8 cellular contexts compared by ENCODE assay signal in the genomic region with DNA sequence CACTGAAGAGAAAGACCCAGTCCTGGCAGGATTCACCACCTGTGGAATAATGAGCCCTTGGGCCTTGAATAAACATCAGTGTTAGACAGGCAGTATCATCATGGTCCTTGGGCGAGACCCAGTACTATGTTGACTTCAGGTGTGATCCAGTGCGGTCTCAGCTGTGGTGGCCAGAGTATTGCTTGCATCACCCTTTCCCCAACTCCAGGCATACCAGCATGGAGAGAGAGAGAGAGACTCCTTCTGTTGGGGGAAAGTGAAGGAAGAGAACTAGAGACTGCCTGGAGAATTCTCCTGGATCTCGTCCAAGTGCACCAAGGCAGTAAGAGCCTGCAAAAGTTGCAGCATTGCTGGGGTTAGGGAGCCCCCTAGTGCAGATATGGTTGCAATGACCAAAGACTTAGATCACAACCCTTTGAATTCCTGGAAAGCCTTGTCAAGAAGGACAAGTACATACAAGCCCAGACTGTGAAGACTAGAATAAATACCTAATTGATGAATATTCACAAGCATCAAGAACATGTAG.
A peak's percentile ranks its signal among the peaks of the same experiment; 100 is the strongest.
DNase-seq lines count a peak whose midpoint lies in the region; ATAC-seq, FAIRE-seq and TF ChIP-seq lines count a peak whose summit lies in the region.

No MANE protein-coding gene starts in this region.

- H3K9ac ChIP-seq in SK-N-SH: no peak overlapping the region

- H3K27me3 ChIP-seq in SK-N-SH (ENCODE audit: insufficient read depth) (no peaks in the 10 kb centered on the region), ascending aorta (no peaks in the 10 kb centered on the region)

- no peaks in the 10 kb centered on the region for H3K9me2 ChIP-seq in SK-N-SH

- H2AFZ ChIP-seq in SK-N-SH (ENCODE audit: low read depth): no peak overlapping the region

- H3K4me3 ChIP-seq in AG04449 (ENCODE audit: low read depth, low read length): no peak overlapping the region
- H3K4me3 ChIP-seq in SK-N-SH (ENCODE audit: low read depth in 2 of 2, low read length in 1 of 2): peak overlapping the region in 1 of 2 experiments; percentile 17; a peak in 1 of 4 replicates
- no peak overlapping the region for H3K4me3 ChIP-seq in ascending aorta

- peak; percentile 93 for TF ChIP-seq RAD21 in SK-N-SH (IDR thresholded peaks at IDR 0.05; ENCODE audit: low read length)

- H4K20me1 ChIP-seq in SK-N-SH (ENCODE audit: insufficient read depth): no peaks in the 10 kb centered on the region

- DNase-seq in AG04449 (ENCODE audit: low read depth, low spot score) (peak; percentile 66), GM18507 (ENCODE audit: extremely low spot score, insufficient read length, low read depth) (no peak), NCI-H1105 treated with DMSO at 0.1 percent for 48 hours (lab: John Stamatoyannopoulos, UW) (peak; percentile 95), SK-N-SH (peak; percentile 49), ascending aorta (ENCODE audit: low spot score in 2 of 2) (peak in 1 of 2 donors; percentile 68), iPS DF 4.7 (ENCODE audit: extremely low read depth, low spot score) (peak; percentile 41)
- DNase-seq in stimulated activated CD4-positive, alpha-beta T cell treated with anti-CD3 and anti-CD28 coated beads, Interleukin-15, amount 100 ng/mL, for 24 hours: peak; percentile 54

- H3F3A ChIP-seq in SK-N-SH (replicated peaks; ENCODE audit: insufficient read depth): no peaks in the 10 kb centered on the region

- peak; percentile 80 for FAIRE-seq in GM18507 (lab: Jason Lieb, UNC)

- H3K9me3 ChIP-seq in SK-N-SH: no peaks in the 10 kb centered on the region
- no peaks in the 10 kb centered on the region for H3K9me3 ChIP-seq in ascending aorta

- intact Hi-C loops in ascending aorta (cut with DNase I): loop anchor here (2.0 to 10.0 kb wide), 2 partner anchors 205 to 603 kb away; partner anchors contain the start of genes SPRY3, TMLHE and VBP1

- H3K4me1 ChIP-seq in SK-N-SH (ENCODE audit: control insufficient read depth in 1 of 2, insufficient read depth in 2 of 2, low read depth in 1 of 2, low read length in 1 of 2) (no peaks in the 10 kb centered on the region), ascending aorta (no peaks in the 10 kb centered on the region)

- TF ChIP-seq EP300 in SK-N-SH (IDR thresholded peaks at IDR 0.05; ENCODE audit: borderline replicate concordance in 1 of 2, low read depth in 1 of 2, low read length in 1 of 2): no peak

- H3K4me2 ChIP-seq in SK-N-SH: no peak overlapping the region

- no peaks in the 10 kb centered on the region for H3K36me3 ChIP-seq in SK-N-SH (replicated peaks in 1 of 2; ENCODE audit: control insufficient read depth in 1 of 2, insufficient read depth in 2 of 2, low read length in 1 of 2)
- no peaks in the 10 kb centered on the region for H3K36me3 ChIP-seq in ascending aorta

- H3K27ac ChIP-seq in SK-N-SH (ENCODE audit: low read depth in 2 of 2, low read length in 1 of 2) (no peak overlapping the region), ascending aorta (no peak overlapping the region)

- POLR2A ChIA-PET in AG04449 (lab: Yijun Ruan, JAX): no interaction called here
- POLR2A ChIA-PET in SK-N-SH (lab: Yijun Ruan, JAX): no interaction called here

- TF ChIP-seq CTCF in AG04449 (IDR thresholded peaks at IDR 0.05; ENCODE audit: insufficient read depth, low read length, missing control alignments): peak; percentile 60
- TF ChIP-seq CTCF in SK-N-SH (IDR thresholded peaks at IDR 0.05): peak; percentile 74
- TF ChIP-seq CTCF in ascending aorta (IDR thresholded peaks at IDR 0.05): peak; percentile 39 to 55 (median 51)

- ATAC-seq in HG03469 (IDR thresholded peaks at IDR 0.05; ENCODE audit: unreplicated experiment): no peak

- H3K79me2 ChIP-seq in SK-N-SH (ENCODE audit: insufficient read depth): no peaks in the 10 kb centered on the region

- WGBS in SK-N-SH (ENCODE audit: low lambda C conversion rate): 16% methylated on average over 3 of the region's 3 CpGs

- CTCF ChIA-PET in AG04449 (lab: Yijun Ruan, JAX): no interaction called here
- CTCF ChIA-PET in SK-N-SH (lab: Yijun Ruan, JAX): no interaction called here

TF ChIP-seq in SK-N-SH, 30 proteins besides CTCF, POLR2A, EP300 and RAD21:
- no peak for TF ChIP-seq CHD2 (IDR thresholded peaks at IDR 0.05; ENCODE audit: low read length, partially characterized antibody)
- no peak for TF ChIP-seq ELF1 (IDR thresholded peaks at IDR 0.05)
- TF ChIP-seq NFIC (IDR thresholded peaks at IDR 0.05; ENCODE audit: borderline replicate concordance): peak; percentile 46
- peak; percentile 75 for TF ChIP-seq SMC3 (IDR thresholded peaks at IDR 0.05; ENCODE audit: low read depth, low read length)
- no peak for TF ChIP-seq MEF2A (IDR thresholded peaks at IDR 0.05; ENCODE audit: borderline replicate concordance, low read depth)
- no peak for TF ChIP-seq FOXM1 (IDR thresholded peaks at IDR 0.05; ENCODE audit: low read depth)
- TF ChIP-seq TCF12 (IDR thresholded peaks at IDR 0.05): no peak
- TF ChIP-seq EZH2phosphoT487 (IDR thresholded peaks at IDR 0.05; ENCODE audit: borderline replicate concordance, low read depth): no peak
- TF ChIP-seq GABPA (IDR thresholded peaks at IDR 0.05; ENCODE audit: low read depth): no peak
- TF ChIP-seq, protein P1, sequence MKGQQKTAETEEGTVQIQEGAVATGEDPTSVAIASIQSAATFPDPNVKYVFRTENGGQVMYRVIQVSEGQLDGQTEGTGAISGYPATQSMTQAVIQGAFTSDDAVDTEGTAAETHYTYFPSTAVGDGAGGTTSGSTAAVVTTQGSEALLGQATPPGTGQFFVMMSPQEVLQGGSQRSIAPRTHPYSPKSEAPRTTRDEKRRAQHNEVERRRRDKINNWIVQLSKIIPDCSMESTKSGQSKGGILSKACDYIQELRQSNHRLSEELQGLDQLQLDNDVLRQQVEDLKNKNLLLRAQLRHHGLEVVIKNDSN (IDR thresholded peaks at IDR 0.05; ENCODE audit: borderline replicate concordance, low read depth): no peak
TF ChIP-seq in SK-N-SH: peak in this region for 2.
